1 cellular context compared by ENCODE assay signal in the genomic region with DNA sequence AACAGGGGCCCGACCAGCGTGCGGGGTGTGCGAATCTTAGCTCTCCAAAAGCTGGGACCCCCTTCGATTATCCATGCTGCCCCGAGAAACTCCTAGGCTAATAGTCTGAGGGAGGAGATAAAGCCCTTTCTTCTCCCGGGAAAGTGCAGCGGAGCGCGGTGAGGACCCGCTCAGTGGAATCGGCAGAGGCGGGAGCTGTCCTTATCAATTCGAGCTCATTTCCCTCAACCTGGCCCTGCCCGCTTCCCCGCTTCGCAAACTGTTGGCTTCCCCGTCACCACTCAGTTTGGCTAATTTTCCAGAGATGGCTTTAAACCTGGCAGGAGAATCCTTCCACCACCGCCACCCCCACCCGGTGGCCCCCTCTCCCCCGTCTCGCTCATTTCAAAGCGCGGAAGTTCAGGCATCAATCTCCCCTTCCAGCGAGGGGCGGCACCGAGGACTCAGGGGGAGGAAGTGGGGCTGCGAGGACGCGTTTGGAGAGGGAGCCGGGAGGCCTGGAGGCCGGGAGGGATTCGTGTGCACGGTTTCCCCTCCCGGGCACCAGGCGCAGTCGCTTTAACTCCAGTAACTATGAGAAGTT.
TF ChIP-seq lines count a peak whose summit lies in the region.

No MANE protein-coding gene starts in this region.

TF ChIP-seq in A549, 52 proteins besides CTCF, POLR2A, EP300 and RAD21 (continued from another document):
- TF ChIP-seq, protein P1, sequence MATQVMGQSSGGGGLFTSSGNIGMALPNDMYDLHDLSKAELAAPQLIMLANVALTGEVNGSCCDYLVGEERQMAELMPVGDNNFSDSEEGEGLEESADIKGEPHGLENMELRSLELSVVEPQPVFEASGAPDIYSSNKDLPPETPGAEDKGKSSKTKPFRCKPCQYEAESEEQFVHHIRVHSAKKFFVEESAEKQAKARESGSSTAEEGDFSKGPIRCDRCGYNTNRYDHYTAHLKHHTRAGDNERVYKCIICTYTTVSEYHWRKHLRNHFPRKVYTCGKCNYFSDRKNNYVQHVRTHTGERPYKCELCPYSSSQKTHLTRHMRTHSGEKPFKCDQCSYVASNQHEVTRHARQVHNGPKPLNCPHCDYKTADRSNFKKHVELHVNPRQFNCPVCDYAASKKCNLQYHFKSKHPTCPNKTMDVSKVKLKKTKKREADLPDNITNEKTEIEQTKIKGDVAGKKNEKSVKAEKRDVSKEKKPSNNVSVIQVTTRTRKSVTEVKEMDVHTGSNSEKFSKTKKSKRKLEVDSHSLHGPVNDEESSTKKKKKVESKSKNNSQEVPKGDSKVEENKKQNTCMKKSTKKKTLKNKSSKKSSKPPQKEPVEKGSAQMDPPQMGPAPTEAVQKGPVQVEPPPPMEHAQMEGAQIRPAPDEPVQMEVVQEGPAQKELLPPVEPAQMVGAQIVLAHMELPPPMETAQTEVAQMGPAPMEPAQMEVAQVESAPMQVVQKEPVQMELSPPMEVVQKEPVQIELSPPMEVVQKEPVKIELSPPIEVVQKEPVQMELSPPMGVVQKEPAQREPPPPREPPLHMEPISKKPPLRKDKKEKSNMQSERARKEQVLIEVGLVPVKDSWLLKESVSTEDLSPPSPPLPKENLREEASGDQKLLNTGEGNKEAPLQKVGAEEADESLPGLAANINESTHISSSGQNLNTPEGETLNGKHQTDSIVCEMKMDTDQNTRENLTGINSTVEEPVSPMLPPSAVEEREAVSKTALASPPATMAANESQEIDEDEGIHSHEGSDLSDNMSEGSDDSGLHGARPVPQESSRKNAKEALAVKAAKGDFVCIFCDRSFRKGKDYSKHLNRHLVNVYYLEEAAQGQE (IDR thresholded peaks at IDR 0.05), result no peak
- TF ChIP-seq RARB (CRISPR knock-in tag; IDR thresholded peaks at IDR 0.05) (no peak), HEYL (CRISPR knock-in tag; IDR thresholded peaks at IDR 0.05) (no peak), CHD4 (IDR thresholded peaks at IDR 0.05; ENCODE audit: borderline replicate concordance) (no peak), JUN (IDR thresholded peaks at IDR 0.05) (no peak)
